ENCODE assay signal across 16 cellular contexts in the genomic region with DNA sequence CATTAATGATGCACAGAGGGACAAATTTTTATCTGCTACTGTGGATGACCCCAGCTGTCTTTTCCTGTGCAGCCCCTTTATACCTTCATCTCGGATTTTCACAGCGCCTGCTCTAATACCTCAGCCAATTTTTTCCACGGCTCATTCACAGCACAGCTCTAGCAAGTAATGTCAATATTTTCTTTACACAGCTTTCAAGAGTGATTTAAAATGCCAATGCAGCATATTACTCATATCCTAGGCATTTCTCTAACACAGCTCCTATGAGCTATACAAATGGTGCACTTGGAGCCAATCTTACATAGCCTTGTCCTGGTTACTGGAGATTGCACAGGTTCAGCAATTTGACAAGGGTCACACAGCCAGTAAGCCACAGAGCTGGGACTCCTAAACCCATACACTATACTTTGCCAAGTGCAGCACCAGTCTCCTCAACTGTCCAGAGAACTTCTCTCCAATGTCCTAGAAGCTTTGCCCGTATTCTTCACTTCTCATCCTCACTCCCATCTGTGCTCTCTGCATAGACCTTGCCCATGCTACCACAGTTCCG.
DNase-seq lines count a peak whose midpoint lies in the region; ATAC-seq, FAIRE-seq and TF ChIP-seq lines count a peak whose summit lies in the region.
"Had no signal": no experiment of that assay in that cellular context is flagged by ENCODE, and none has a peak within 500 bp of the region (broad histone marks: within the 10 kb centered on the region; RNA-seq: fewer than 3 reads in every experiment).

No MANE protein-coding gene starts in this region.

- H3K27ac ChIP-seq in thoracic aorta = no peak overlapping the region
- no peak overlapping the region for H3K27ac ChIP-seq in vagina
- H3K27ac ChIP-seq: esophagus muscularis mucosa, sigmoid colon, SK-N-MC had no signal

- H3K4me3 ChIP-seq in astrocyte of the spinal cord (ENCODE audit: low read depth, low read length) = no peak overlapping the region
- H3K4me3 ChIP-seq in thoracic aorta = no peak overlapping the region
- no peak overlapping the region for H3K4me3 ChIP-seq in vagina
- H3K4me3 ChIP-seq: esophagus muscularis mucosa, sigmoid colon, SK-N-MC had no signal

- TF ChIP-seq POLR2A in vagina (IDR thresholded peaks at IDR 0.05) = no peak

- TF ChIP-seq CTCF in astrocyte of the spinal cord (IDR thresholded peaks at IDR 0.05; ENCODE audit: low read depth, low read length) = no peak
- no peak for TF ChIP-seq CTCF in thoracic aorta (IDR thresholded peaks at IDR 0.05)
- no peak for TF ChIP-seq CTCF in vagina (IDR thresholded peaks at IDR 0.05)

- FAIRE-seq in HTR-8/SVneo (lab: Jason Lieb, UNC) = no peak

- in situ Hi-C loops in astrocyte of the spinal cord (cut with HindIII; ENCODE audit: low sequenced_read_pairs) = no loop called here

- H3K27me3 ChIP-seq in thoracic aorta (replicated peaks; ENCODE audit: insufficient read depth) (no peaks in the 10 kb centered on the region), vagina (no peaks in the 10 kb centered on the region)
- H3K27me3 ChIP-seq: esophagus muscularis mucosa, sigmoid colon had no signal

- H3K9me3 ChIP-seq in thoracic aorta = no peaks in the 10 kb centered on the region
- H3K9me3 ChIP-seq in vagina = no peaks in the 10 kb centered on the region
- H3K9me3 ChIP-seq: sigmoid colon had no signal

- intact Hi-C loops in vagina (cut with DNase I) = no loop called here

- H3K4me1 ChIP-seq in thoracic aorta (ENCODE audit: control insufficient read depth in 1 of 2, low read depth in 2 of 2) (peaks cover 0 to 15% of the 10 kb centered on the region in 2 donors), vagina (no peaks in the 10 kb centered on the region)
- H3K4me1 ChIP-seq: sigmoid colon had no signal

- peak; percentile 44 for ATAC-seq in thoracic aorta (ENCODE audit: insufficient number of reproducible peaks, low FRiP score, low read depth)
- ATAC-seq in GM21786 (IDR thresholded peaks at IDR 0.05; ENCODE audit: unreplicated experiment) = no peak
- ATAC-seq in esophagus mucosa = no peak
- ATAC-seq: activated T-cell treated with anti-CD3 and anti-CD28 coated beads, Interleukin-2, amount 50 U/mL, for 72 hours; HCT116 had no signal

- no peaks in the 10 kb centered on the region for H3K36me3 ChIP-seq in thoracic aorta
- no peaks in the 10 kb centered on the region for H3K36me3 ChIP-seq in vagina
- H3K36me3 ChIP-seq: esophagus muscularis mucosa, sigmoid colon had no signal

- DNase-seq in HTR-8/SVneo (ENCODE audit: insufficient read length, low spot score) (peak; percentile 41), astrocyte of the spinal cord (ENCODE audit: low read depth, low spot score) (peak; percentile 81), kidney glomerular epithelial cell (lab: John Stamatoyannopoulos, UW) (peak; percentile 85), thoracic aorta (ENCODE audit: low spot score) (no peak), vagina (ENCODE audit: extremely low spot score in 2 of 2) (no peak)
- DNase-seq: activated CD4-positive, alpha-beta memory T cell treated with anti-CD3 and anti-CD28 coated beads, Interleukin-2, amount 10 ng/mL, durations not matched to agents 7 days and 5 days; activated T-cell treated with anti-CD3 and anti-CD28 coated beads, Interleukin-2, amount 50 U/mL, for 72 hours; CD4-positive, alpha-beta T cell; GF-D8; sigmoid colon; stimulated activated naive CD4-positive, alpha-beta T cell had no signal

Comparison
In these comparisons a context has a peak if more than half of its experiments do, and no peak if none do; other contexts are left out.
1. DNase-seq: peak in HTR-8/SVneo (single experiment), astrocyte of the spinal cord (single experiment) and kidney glomerular epithelial cell (single experiment); none in thoracic aorta (single experiment) and vagina (0 of 2).